17 cellular contexts compared by ENCODE assay signal in genomic region chr7:94414481-94414880, GRCh38. TPM values are rescaled to one million over a fixed set of nuclear protein-coding genes. Genes with fewer than 3 reads are reported as not detected.
DNase-seq lines count a peak whose midpoint lies in the region; ATAC-seq, FAIRE-seq and TF ChIP-seq lines count a peak whose summit lies in the region.
"Had no signal": no experiment of that assay in that cellular context is flagged by ENCODE, and none has a peak within 500 bp of the region (broad histone marks: within the 10 kb centered on the region; RNA-seq: fewer than 3 reads in every experiment).

No MANE protein-coding gene starts in this region.

- H3K4me3 ChIP-seq in GM23248: peak overlapping the region; percentile 51
- H3K4me3 ChIP-seq in astrocyte of the spinal cord (ENCODE audit: low read depth, low read length): no peak overlapping the region
- no peak overlapping the region for H3K4me3 ChIP-seq in pancreas

- peaks cover 100% of the 10 kb centered on the region for H3K79me2 ChIP-seq in GM23248 (ENCODE audit: insufficient read depth)

- no peak for ATAC-seq in pancreas
- no peak for ATAC-seq in GM18873 (IDR thresholded peaks at IDR 0.05; ENCODE audit: low FRiP score, unreplicated experiment)
- ATAC-seq in HG03460 (IDR thresholded peaks at IDR 0.05; ENCODE audit: unreplicated experiment): no peak
- ATAC-seq: activated CD4-positive, CD25-positive, alpha-beta regulatory T cell treated with anti-CD3 and anti-CD28 coated beads, Interleukin-2, amount 50 U/mL, for 24 hours; stimulated activated memory B cell treated with anti-CD40 and anti-IgM and Interleukin-4, amounts not matched to agents 10 μg/mL and 1 μg/mL and 100 μg/mL, for 72 hours had no signal

- CTCF ChIA-PET in activated naive CD4-positive, alpha-beta T cell treated with anti-CD3 and anti-CD28 coated beads for 36 hours (lab: Charles Lee): no interaction called here

- TF ChIP-seq CTCF in astrocyte of the spinal cord (IDR thresholded peaks at IDR 0.05; ENCODE audit: low read depth, low read length) (no peak), pancreas (IDR thresholded peaks at IDR 0.05) (no peak)

- H3K36me3 Mint-ChIP-seq in activated naive CD4-positive, alpha-beta T cell treated with anti-CD3 and anti-CD28 coated beads for 36 hours (ENCODE audit: low read depth): no peaks in the 10 kb centered on the region
- H3K36me3 Mint-ChIP-seq: stimulated activated memory B cell treated with anti-CD40 and anti-IgM and Interleukin-4, amounts not matched to agents 10 μg/mL and 1 μg/mL and 100 μg/mL, for 72 hours had no signal

- peak overlapping the region; percentile 38 for H3K4me2 ChIP-seq in GM23248 (ENCODE audit: unreplicated experiment)

- peaks cover 8% of the 10 kb centered on the region; the same call in 1 of the 2 replicates for H4K20me1 ChIP-seq in GM23248 (ENCODE audit: insufficient read depth)

- H3K9me3 ChIP-seq in GM23248 (ENCODE audit: low read depth) (no peaks in the 10 kb centered on the region), pancreas (no peaks in the 10 kb centered on the region)

- DNase-seq in GM23248 (peak; percentile 72), NCI-H2171 treated with DMSO at 0.1 percent for 48 hours (lab: John Stamatoyannopoulos, UW) (peak; percentile 69), astrocyte of the spinal cord (ENCODE audit: low read depth, low spot score) (peak; percentile 66), pancreas (no peak), COLO829 (ENCODE audit: low spot score) (no peak)
- DNase-seq in activated naive CD4-positive, alpha-beta T cell treated with anti-CD3 and anti-CD28 coated beads for 36 hours: no peak
- DNase-seq: activated T-cell treated with anti-CD3 and anti-CD28 coated beads for 4 hours; amygdala; H9; kidney; NCI-H1105; stimulated activated CD4-positive, alpha-beta T cell treated with anti-CD3 and anti-CD28 coated beads, Interleukin-2, amount 100 ng/mL, for 48 hours had no signal

- H3K4me1 ChIP-seq in GM23248 (ENCODE audit: insufficient read depth): peaks cover 100% of the 10 kb centered on the region
- H3K4me1 ChIP-seq in pancreas: no peaks in the 10 kb centered on the region

- H3K36me3 ChIP-seq in GM23248 (ENCODE audit: low read depth): peaks cover 100% of the 10 kb centered on the region
- no peaks in the 10 kb centered on the region for H3K36me3 ChIP-seq in pancreas

- H3F3A ChIP-seq in GM23248 (ENCODE audit: insufficient read depth): peaks cover 99% of the 10 kb centered on the region

- H3K27me3 ChIP-seq in GM23248 (replicated peaks; ENCODE audit: insufficient read depth): no peaks in the 10 kb centered on the region
- no peaks in the 10 kb centered on the region for H3K27me3 ChIP-seq in pancreas

- H3K9ac ChIP-seq in GM23248: peak overlapping the region; percentile 100

- intact Hi-C loops in pancreas (cut with DNase I): no loop called here
- intact Hi-C loops in activated naive CD4-positive, alpha-beta T cell treated with anti-CD3 and anti-CD28 coated beads for 36 hours (cut with micrococcal nuclease): no loop called here

- peaks cover 5% of the 10 kb centered on the region for H3K27me3 Mint-ChIP-seq in activated naive CD4-positive, alpha-beta T cell treated with anti-CD3 and anti-CD28 coated beads for 36 hours (ENCODE audit: low read depth)
- H3K27me3 Mint-ChIP-seq: stimulated activated memory B cell treated with anti-CD40 and anti-IgM and Interleukin-4, amounts not matched to agents 10 μg/mL and 1 μg/mL and 100 μg/mL, for 72 hours had no signal

- H3K9me3 Mint-ChIP-seq in activated naive CD4-positive, alpha-beta T cell treated with anti-CD3 and anti-CD28 coated beads for 36 hours: no peaks in the 10 kb centered on the region
- H3K9me3 Mint-ChIP-seq: H9; stimulated activated memory B cell treated with anti-CD40 and anti-IgM and Interleukin-4, amounts not matched to agents 10 μg/mL and 1 μg/mL and 100 μg/mL, for 72 hours had no signal

- no peak overlapping the region for H3K27ac Mint-ChIP-seq in activated naive CD4-positive, alpha-beta T cell treated with anti-CD3 and anti-CD28 coated beads for 36 hours
- H3K27ac Mint-ChIP-seq: stimulated activated memory B cell treated with anti-CD40 and anti-IgM and Interleukin-4, amounts not matched to agents 10 μg/mL and 1 μg/mL and 100 μg/mL, for 72 hours had no signal

- WGBS in GM23248 (ENCODE audit: low coverage in 1 of 2, low lambda C conversion rate in 2 of 2, missing lambda C conversion rate in 2 of 2), 2 experiments: 0 to 1% methylated on average over 2 of the region's 2 CpGs
- 59 to 68% methylated on average over 2 of the region's 2 CpGs for WGBS in pancreas, 2 donors

- no peaks in the 10 kb centered on the region for H3K4me1 Mint-ChIP-seq in activated naive CD4-positive, alpha-beta T cell treated with anti-CD3 and anti-CD28 coated beads for 36 hours (ENCODE audit: low read depth)

- no peak overlapping the region for H2AFZ ChIP-seq in GM23248

- H3K4me3 Mint-ChIP-seq in activated naive CD4-positive, alpha-beta T cell treated with anti-CD3 and anti-CD28 coated beads for 36 hours: no peak overlapping the region
- H3K4me3 Mint-ChIP-seq: H9; stimulated activated memory B cell treated with anti-CD40 and anti-IgM and Interleukin-4, amounts not matched to agents 10 μg/mL and 1 μg/mL and 100 μg/mL, for 72 hours had no signal

- FAIRE-seq in pancreas (lab: Jason Lieb, UNC): peak; percentile 9
- FAIRE-seq: GM18507, kidney had no signal

- H3K27ac ChIP-seq in GM23248 (peak overlapping the region; percentile 100), pancreas (no peak overlapping the region)

- in situ Hi-C loops in GM23248 (cut with MboI) (no loop called here), astrocyte of the spinal cord (cut with HindIII; ENCODE audit: low sequenced_read_pairs) (no loop called here)

- H3K9me2 ChIP-seq in GM23248 (ENCODE audit: insufficient read depth): no peaks in the 10 kb centered on the region

RNA-seq across cellular contexts. Expression of gene COL1A2, which starts 19.8 kb away (rescaled TPM):
- total RNA-seq in GM23248 (2014; rRNA removed; shearing (Covaris generic)): 10,930 and 11,288 TPM in 2 replicates
- polyA plus RNA-seq in GM23248 (2016; fragmentation: Nextera tagmentation; extraction: Ambion mirVana): 9,779 and 9,902 TPM in 2 replicates
- 100 to 1,000 TPM in 2 of 6 donors, 10 to 100 TPM in 4; 10.9 to 467 (median 43.0) TPM for total RNA-seq in pancreas
- 10 to 100 TPM; 12.5 to 18.5 TPM for polyA plus RNA-seq in pancreas
- under 1 TPM; 0.26 to 0.35 TPM for total RNA-seq in activated naive CD4-positive, alpha-beta T cell treated with anti-CD3 and anti-CD28 coated beads for 36 hours

Comparison
In these comparisons a context has a peak if more than half of its experiments do, and no peak if none do; other contexts are left out.
1. DNase-seq: peak in GM23248 (single experiment), NCI-H2171 treated with DMSO at 0.1 percent for 48 hours (single experiment) and astrocyte of the spinal cord (single experiment); none in pancreas (0 of 6), activated naive CD4-positive, alpha-beta T cell treated with anti-CD3 and anti-CD28 coated beads for 36 hours (single experiment) and COLO829 (single experiment).
2. RNA of gene COL1A2, which starts 19.8 kb away (total RNA-seq): 10,930 to 11,288 TPM in GM23248; 10.9 to 467 TPM in pancreas and 0.26 to 0.35 TPM in activated naive CD4-positive, alpha-beta T cell treated with anti-CD3 and anti-CD28 coated beads for 36 hours; every median in the first group is over 10 times any median in the second.